In genomic region chr13:71770710-71771109, GRCh38 we compare ENCODE assay signal across 31 cellular contexts.
"Had no signal": no experiment of that assay in that cellular context is flagged by ENCODE, and none has a peak within 500 bp of the region (broad histone marks: within the 10 kb centered on the region; RNA-seq: fewer than 3 reads in every experiment).

No MANE protein-coding gene starts in this region.

- H3K27me3 Mint-ChIP-seq: activated CD8-positive, alpha-beta T cell treated with anti-CD3 and anti-CD28 coated beads for 36 hours; naive thymus-derived CD4-positive, alpha-beta T cell; stimulated activated naive CD8-positive, alpha-beta T cell treated with anti-CD3 and anti-CD28 coated beads, Interleukin-15, Interleukin-2, amounts not matched to agents 100 ng/mL and 50 ng/mL, for 24 hours; T-helper 17 cell had no signal

- H3K4me1 Mint-ChIP-seq: immature natural killer cell; naive thymus-derived CD4-positive, alpha-beta T cell; stimulated activated effector memory CD8-positive, alpha-beta T cell treated with anti-CD3 and anti-CD28 coated beads, Interleukin-12 subunit alpha, Interleukin-12 subunit beta, amount 100 ng/mL, for 72 hours; T-helper 17 cell had no signal

- H3K4me3 ChIP-seq: cardiac muscle cell, colonic mucosa, gastroesophageal sphincter, sigmoid colon, SK-N-MC, upper lobe of left lung, vagina had no signal

- ATAC-seq: activated CD8-positive, alpha-beta T cell treated with anti-CD3 and anti-CD28 coated beads for 36 hours; activated naive CD4-positive, alpha-beta T cell treated with anti-CD3 and anti-CD28 coated beads, Interleukin-2, amount 50 U/mL, for 72 hours; activated T-cell treated with anti-CD3 and anti-CD28 coated beads, Interleukin-2, amount 50 U/mL, for 72 hours; gastroesophageal sphincter; left cardiac atrium; naive thymus-derived CD4-positive, alpha-beta T cell; stimulated activated effector memory CD8-positive, alpha-beta T cell treated with anti-CD3 and anti-CD28 coated beads, Interleukin-12 subunit alpha, Interleukin-12 subunit beta, amount 100 ng/mL, for 72 hours; T-helper 17 cell; WTC11 had no signal

- H3K36me3 ChIP-seq: cardiac muscle cell, colonic mucosa, gastroesophageal sphincter, sigmoid colon, upper lobe of left lung, vagina had no signal

- H3K27ac Mint-ChIP-seq: activated CD8-positive, alpha-beta T cell treated with anti-CD3 and anti-CD28 coated beads for 36 hours; activated naive CD4-positive, alpha-beta T cell treated with anti-CD3 and anti-CD28 coated beads, Interleukin-2, amount 50 U/mL, for 72 hours; activated T-cell treated with anti-CD3 and anti-CD28 coated beads, Interleukin-2, amount 50 U/mL, for 72 hours; immature natural killer cell; naive thymus-derived CD4-positive, alpha-beta T cell; stimulated activated effector memory CD8-positive, alpha-beta T cell treated with anti-CD3 and anti-CD28 coated beads, Interleukin-12 subunit alpha, Interleukin-12 subunit beta, amount 100 ng/mL, for 72 hours; stimulated activated naive CD8-positive, alpha-beta T cell treated with anti-CD3 and anti-CD28 coated beads, Interleukin-15, Interleukin-2, amounts not matched to agents 100 ng/mL and 50 ng/mL, for 24 hours; T-helper 17 cell; WTC11 had no signal

- H3K4me1 ChIP-seq: colonic mucosa, gastroesophageal sphincter, sigmoid colon, upper lobe of left lung, vagina had no signal

- DNase-seq: activated CD4-positive, alpha-beta T cell treated with anti-CD3 and anti-CD28 coated beads, Interleukin-2, amount 50 U/mL, for 1 hour; activated CD8-positive, alpha-beta T cell treated with anti-CD3 and anti-CD28 coated beads for 36 hours; activated naive CD4-positive, alpha-beta T cell; activated T-cell treated with anti-CD3 and anti-CD28 coated beads for 4 hours; activated T-cell treated with anti-CD3 and anti-CD28 coated beads, Interleukin-2, amount 50 U/mL, for 72 hours; cerebellar nuclear complex; colonic mucosa; effector CD8-positive, alpha-beta T cell; erythroblast; head of caudate nucleus; hippocampal formation; immature natural killer cell; left cardiac atrium; mammary epithelial cell; naive thymus-derived CD4-positive, alpha-beta T cell; retina; sigmoid colon; small intestine; stimulated activated CD4-positive, alpha-beta T cell treated with anti-CD3 and anti-CD28 coated beads, Interleukin-4, amount 100 ng/mL, for 24 hours; substantia nigra; SW 1271; T-helper 17 cell; upper lobe of left lung had no signal

- H3K9me3 ChIP-seq: colonic mucosa, gastroesophageal sphincter, sigmoid colon, upper lobe of left lung, vagina had no signal

- H3K27ac ChIP-seq: cardiac muscle cell, colonic mucosa, gastroesophageal sphincter, sigmoid colon, SK-N-MC, upper lobe of left lung, vagina had no signal

- H3K4me3 Mint-ChIP-seq: activated CD8-positive, alpha-beta T cell treated with anti-CD3 and anti-CD28 coated beads for 36 hours; activated T-cell treated with anti-CD3 and anti-CD28 coated beads, Interleukin-2, amount 50 U/mL, for 72 hours; immature natural killer cell; naive thymus-derived CD4-positive, alpha-beta T cell; stimulated activated effector memory CD8-positive, alpha-beta T cell treated with anti-CD3 and anti-CD28 coated beads, Interleukin-12 subunit alpha, Interleukin-12 subunit beta, amount 100 ng/mL, for 72 hours; stimulated activated naive CD8-positive, alpha-beta T cell treated with anti-CD3 and anti-CD28 coated beads, Interleukin-15, Interleukin-2, amounts not matched to agents 100 ng/mL and 50 ng/mL, for 24 hours; T-helper 17 cell; WTC11 had no signal

- H3K27me3 ChIP-seq: cardiac muscle cell, colonic mucosa, gastroesophageal sphincter, sigmoid colon, upper lobe of left lung, vagina had no signal

- H3K9me3 Mint-ChIP-seq: activated CD8-positive, alpha-beta T cell treated with anti-CD3 and anti-CD28 coated beads for 36 hours; activated T-cell treated with anti-CD3 and anti-CD28 coated beads, Interleukin-2, amount 50 U/mL, for 72 hours; stimulated activated naive CD8-positive, alpha-beta T cell treated with anti-CD3 and anti-CD28 coated beads, Interleukin-15, Interleukin-2, amounts not matched to agents 100 ng/mL and 50 ng/mL, for 24 hours had no signal

- H3K36me3 Mint-ChIP-seq: activated naive CD4-positive, alpha-beta T cell treated with anti-CD3 and anti-CD28 coated beads, Interleukin-2, amount 50 U/mL, for 72 hours; immature natural killer cell; naive thymus-derived CD4-positive, alpha-beta T cell; stimulated activated effector memory CD8-positive, alpha-beta T cell treated with anti-CD3 and anti-CD28 coated beads, Interleukin-12 subunit alpha, Interleukin-12 subunit beta, amount 100 ng/mL, for 72 hours had no signal
